ENCODE assay signal across 16 cellular contexts in genomic region chr18:45945669-45946068, GRCh38. TPM values are rescaled to one million over a fixed set of nuclear protein-coding genes. Genes with fewer than 3 reads are reported as not detected.
DNase-seq lines count a peak whose midpoint lies in the region; ATAC-seq and TF ChIP-seq lines count a peak whose summit lies in the region.
"Had no signal": no experiment of that assay in that cellular context is flagged by ENCODE, and none has a peak within 500 bp of the region (broad histone marks: within the 10 kb centered on the region; RNA-seq: fewer than 3 reads in every experiment).

No MANE protein-coding gene starts in this region.

- no peak for TF ChIP-seq CTCF in psoas muscle (IDR thresholded peaks at IDR 0.05)
- TF ChIP-seq CTCF in coronary artery (IDR thresholded peaks at IDR 0.05), result no peak

- intact Hi-C loops in psoas muscle (cut with DNase I), result no loop called here

- H3K4me3 ChIP-seq in psoas muscle (no peak overlapping the region), coronary artery (no peak overlapping the region)

- H3K36me3 ChIP-seq in psoas muscle (ENCODE audit: insufficient read depth in 1 of 2, low read depth in 1 of 2), result peaks cover 20 to 100% of the 10 kb centered on the region in 2 donors

- no peaks in the 10 kb centered on the region for H3K4me1 ChIP-seq in psoas muscle
- H3K4me1 ChIP-seq: BE2C had no signal

- DNase-seq in LHCN-M2 (ENCODE audit: low read depth) (peak; percentile 82), myocyte (ENCODE audit: low read depth) (peak; percentile 71), psoas muscle (no peak), coronary artery (ENCODE audit: low spot score) (no peak)
- DNase-seq: ACHN; BE2C; C1 segment of cervical spinal cord; CD4-positive, CD25-positive, alpha-beta regulatory T cell; CD8-positive, alpha-beta memory T cell; COR-L47; GDM1; H9 had no signal

- WGBS in psoas muscle, 3 donors, result 30 to 51% (median 34%) methylated on average over 5 of the region's 5 CpGs

- H3K27ac ChIP-seq in psoas muscle (peak overlapping the region; percentile 26), coronary artery (no peak overlapping the region)

- peak in 2 of 4 donors; percentile 35 to 64 for ATAC-seq in psoas muscle
- ATAC-seq in GM18517 (IDR thresholded peaks at IDR 0.05; ENCODE audit: unreplicated experiment), result no peak
- no peak for ATAC-seq in GM21786 (IDR thresholded peaks at IDR 0.05; ENCODE audit: unreplicated experiment)
- no peak for ATAC-seq in GM21619 (IDR thresholded peaks at IDR 0.05; ENCODE audit: unreplicated experiment)
- ATAC-seq: HepG2 had no signal

- no peaks in the 10 kb centered on the region for H3K9me3 ChIP-seq in psoas muscle
- H3K9me3 ChIP-seq: BE2C had no signal

- H3K27me3 ChIP-seq in psoas muscle (ENCODE audit: insufficient read depth in 3 of 3, low read length in 2 of 3), result no peaks in the 10 kb centered on the region
- H3K27me3 ChIP-seq: BE2C had no signal

RNA-seq across cellular contexts. Expression of gene EPG5, which starts 21.5 kb away (rescaled TPM):
- total RNA-seq in LHCN-M2 (2014; rRNA removed) (51.0 and 66.7 TPM in 2 replicates), myocyte (31.8 and 33.3 TPM in 2 replicates), psoas muscle (10 to 100 TPM; 11.9 to 19.9 (median 16.0) TPM)
- 28.7 TPM for polyA plus RNA-seq in LHCN-M2 (2012)
- polyA plus RNA-seq in myocyte (2012), result 22.3 TPM
- 1 to 10 TPM; 4.4 to 5.8 (median 5.5) TPM for polyA plus RNA-seq in psoas muscle

Comparison
In these comparisons a context has a peak if more than half of its experiments do, and no peak if none do; other contexts are left out.
1. DNase-seq: peak in LHCN-M2 (single experiment) and myocyte (single experiment); none in psoas muscle (0 of 2) and coronary artery (single experiment).